9 cellular contexts compared by ENCODE assay signal in genomic region chr2:289362-290089, GRCh38. TPM values are rescaled to one million over a fixed set of nuclear protein-coding genes. Genes with fewer than 3 reads are reported as not detected.
DNase-seq lines count a peak whose midpoint lies in the region; ATAC-seq and TF ChIP-seq lines count a peak whose summit lies in the region.
"Had no signal": no experiment of that assay in that cellular context is flagged by ENCODE, and none has a peak within 500 bp of the region (broad histone marks: within the 10 kb centered on the region; RNA-seq: fewer than 3 reads in every experiment).

No MANE protein-coding gene starts in this region.

- H3K27ac Mint-ChIP-seq in MCF 10A (ENCODE audit: low read depth, unreplicated experiment): no peak overlapping the region

- CTCF ChIA-PET in MCF 10A (lab: Yijun Ruan, JAX): interaction anchor here (0.7 to 0.8 kb wide), 3 partner anchors 26 to 239 kb away, joined by 3 to 5 read pairs (median 3); no protein-coding TSS in a partner anchor

- BruUV-seq in MCF 10A (replicated peaks; lab: Mats Ljungman, UMichigan): no TSS peak

- H3K36me3 ChIP-seq in HUES48 (ENCODE audit: control insufficient read depth, insufficient read depth, low read length) (no peaks in the 10 kb centered on the region), subcutaneous abdominal adipose tissue (ENCODE audit: control insufficient read depth in 5 of 5, insufficient read depth in 5 of 5, low read length in 5 of 5) (no peaks in the 10 kb centered on the region)

- no peaks in the 10 kb centered on the region for H3K9me3 Mint-ChIP-seq in MCF 10A (ENCODE audit: unreplicated experiment)

- H3K4me1 Mint-ChIP-seq in MCF 10A (ENCODE audit: insufficient read depth, unreplicated experiment): peaks cover 12% of the 10 kb centered on the region

- H3K27me3 Mint-ChIP-seq in MCF 10A (ENCODE audit: insufficient read depth, unreplicated experiment): no peaks in the 10 kb centered on the region

- no peak for TF ChIP-seq CTCF in AG09309 (IDR thresholded peaks at IDR 0.05; ENCODE audit: control insufficient read depth, insufficient read depth, low read depth, low read length, missing control alignments)
- no peak for TF ChIP-seq CTCF in MCF 10A (IDR thresholded peaks at IDR 0.05; ENCODE audit: unreplicated experiment)

- H3K4me3 ChIP-seq in AG09309 (ENCODE audit: control insufficient read depth, low read depth, low read length) (peak overlapping the region; percentile 53), HUES48 (ENCODE audit: low read depth, low read length) (peak overlapping the region; percentile 66), subcutaneous abdominal adipose tissue (ENCODE audit: low read depth in 1 of 5, low read length in 5 of 5) (peak overlapping the region; percentile 56 to 77 (median 69))

- H3K4me1 ChIP-seq in HUES48 (ENCODE audit: control insufficient read depth, insufficient read depth, low read length) (peaks cover 23% of the 10 kb centered on the region), subcutaneous abdominal adipose tissue (ENCODE audit: control insufficient read depth in 5 of 5, insufficient read depth in 5 of 5, low read length in 5 of 5) (peaks cover 0 to 35% (median 27%) of the 10 kb centered on the region in 5 donors)

- ATAC-seq in left colon (peak; percentile 44), HG03045 (IDR thresholded peaks at IDR 0.05; ENCODE audit: unreplicated experiment) (no peak), HG02588 (IDR thresholded peaks at IDR 0.05; ENCODE audit: unreplicated experiment) (no peak), HG02623 (IDR thresholded peaks at IDR 0.05; ENCODE audit: unreplicated experiment) (no peak)

- H3K27me3 ChIP-seq in HUES48 (ENCODE audit: control insufficient read depth, insufficient read depth, low read length) (peaks cover 72% of the 10 kb centered on the region), subcutaneous abdominal adipose tissue (ENCODE audit: control insufficient read depth in 5 of 5, insufficient read depth in 4 of 5, low read length in 5 of 5) (peaks cover 0 to 16% (median 10%) of the 10 kb centered on the region in 5 donors)

- H3K9ac ChIP-seq in HUES48 (ENCODE audit: low read depth, low read length) (no peak overlapping the region), subcutaneous abdominal adipose tissue (ENCODE audit: low read length in 5 of 5) (peak overlapping the region in 1 of 5 donors; percentile 62)

- intact Hi-C loops in MCF 10A (cut with micrococcal nuclease) (no loop called here), left colon (cut with DNase I, micrococcal nuclease) (loop anchor here in 1 of 2 donors (5.0 kb wide), 1 partner anchor 117 kb away; no protein-coding TSS in a partner anchor)

- H3K36me3 Mint-ChIP-seq in MCF 10A (ENCODE audit: insufficient read depth, unreplicated experiment): no peaks in the 10 kb centered on the region

- H3K9me3 ChIP-seq in HUES48 (ENCODE audit: control insufficient read depth, insufficient read depth, low read length) (no peaks in the 10 kb centered on the region), subcutaneous abdominal adipose tissue (ENCODE audit: control insufficient read depth in 5 of 5, low read length in 5 of 5) (no peaks in the 10 kb centered on the region)

- H3K4me3 Mint-ChIP-seq in MCF 10A (ENCODE audit: unreplicated experiment): peak overlapping the region; percentile 31

- POLR2A ChIA-PET in MCF 10A (lab: Yijun Ruan, JAX): interaction anchor here (1.1 kb wide), 1 partner anchor 346 kb away, joined by 4 read pairs; no protein-coding TSS in a partner anchor

- DNase-seq in AG09309 (ENCODE audit: low read depth) (no peak), MCF 10A (ENCODE audit: unreplicated experiment) (peak; percentile 8), left colon (peak in 1 of 2 donors; percentile 52)

- H3K27ac ChIP-seq in HUES48 (ENCODE audit: low read depth, low read length): no peak overlapping the region
- no peak overlapping the region for H3K27ac ChIP-seq in subcutaneous abdominal adipose tissue (ENCODE audit: low read depth, low read length)

RNA-seq across cellular contexts. Expression of gene ALKAL2, which starts 1.6 kb away (rescaled TPM):
- total RNA-seq in MCF 10A (2022) (not detected in 2 replicates), left colon (1 to 10 TPM; 1.6 to 2.7 TPM)
- total RNA-seq: dermis microvascular lymphatic vessel endothelial cell had no signal

RNA-seq across cellular contexts. Expression of gene ACP1, which starts 24.8 kb away (rescaled TPM):
- total RNA-seq in MCF 10A (2022) (132 and 135 TPM in 2 replicates), left colon (10 to 100 TPM; 74.3 to 91.1 TPM)

RNA-seq across cellular contexts. Expression of gene SH3YL1, which starts 25.7 kb away (rescaled TPM):
- 39.1 and 47.4 TPM in 2 replicates for total RNA-seq in MCF 10A (2022)
- 100 to 1,000 TPM in 1 of 2 donors, 10 to 100 TPM in 1; 79.7 to 122 TPM for total RNA-seq in left colon
